In the genomic region with DNA sequence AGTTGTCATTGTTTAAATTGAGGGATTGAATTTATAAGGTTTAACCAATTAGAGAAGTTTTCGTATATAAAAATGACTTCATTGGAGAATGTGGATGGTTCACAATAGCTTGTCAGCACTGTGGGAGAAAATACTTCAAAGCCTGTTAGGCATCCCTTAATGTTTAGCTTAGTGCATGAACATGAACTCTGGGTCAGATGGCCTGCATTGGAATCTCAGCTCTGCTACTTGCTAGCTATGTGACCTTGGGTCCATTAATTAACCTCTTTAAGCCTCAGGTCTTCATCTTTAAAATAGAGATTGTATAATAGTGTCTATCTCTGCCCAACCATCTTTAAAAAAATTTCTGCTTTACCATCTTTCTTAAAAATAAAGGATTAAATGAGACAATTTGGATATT, we compare ENCODE assay signal across 2 cellular contexts.
A peak's percentile ranks its signal among the peaks of the same experiment; 100 is the strongest.
TF ChIP-seq lines count a peak whose summit lies in the region.

No MANE protein-coding gene starts in this region.

TF ChIP-seq in HepG2, 621 proteins besides CTCF, POLR2A, EP300 and RAD21:
- TF ChIP-seq ZNF552 (CRISPR knock-in tag; IDR thresholded peaks at IDR 0.05; ENCODE audit: borderline replicate concordance), result 0 out of 2 replicates have a peak, but pooled peaks have one; percentile 0
- TF ChIP-seq, protein P1, sequence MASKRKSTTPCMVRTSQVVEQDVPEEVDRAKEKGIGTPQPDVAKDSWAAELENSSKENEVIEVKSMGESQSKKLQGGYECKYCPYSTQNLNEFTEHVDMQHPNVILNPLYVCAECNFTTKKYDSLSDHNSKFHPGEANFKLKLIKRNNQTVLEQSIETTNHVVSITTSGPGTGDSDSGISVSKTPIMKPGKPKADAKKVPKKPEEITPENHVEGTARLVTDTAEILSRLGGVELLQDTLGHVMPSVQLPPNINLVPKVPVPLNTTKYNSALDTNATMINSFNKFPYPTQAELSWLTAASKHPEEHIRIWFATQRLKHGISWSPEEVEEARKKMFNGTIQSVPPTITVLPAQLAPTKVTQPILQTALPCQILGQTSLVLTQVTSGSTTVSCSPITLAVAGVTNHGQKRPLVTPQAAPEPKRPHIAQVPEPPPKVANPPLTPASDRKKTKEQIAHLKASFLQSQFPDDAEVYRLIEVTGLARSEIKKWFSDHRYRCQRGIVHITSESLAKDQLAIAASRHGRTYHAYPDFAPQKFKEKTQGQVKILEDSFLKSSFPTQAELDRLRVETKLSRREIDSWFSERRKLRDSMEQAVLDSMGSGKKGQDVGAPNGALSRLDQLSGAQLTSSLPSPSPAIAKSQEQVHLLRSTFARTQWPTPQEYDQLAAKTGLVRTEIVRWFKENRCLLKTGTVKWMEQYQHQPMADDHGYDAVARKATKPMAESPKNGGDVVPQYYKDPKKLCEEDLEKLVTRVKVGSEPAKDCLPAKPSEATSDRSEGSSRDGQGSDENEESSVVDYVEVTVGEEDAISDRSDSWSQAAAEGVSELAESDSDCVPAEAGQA (IDR thresholded peaks at IDR 0.05; ENCODE audit: low read depth), result no peak
- TF ChIP-seq, protein P1 (CRISPR knock-in tag; IDR thresholded peaks at IDR 0.05; ENCODE audit: borderline replicate concordance), result 0 out of 2 replicates have a peak, but pooled peaks have one; percentile 25
- TF ChIP-seq NR2F6 (IDR thresholded peaks at IDR 0.05), result peak; percentile 55
- peak; percentile 48; the same call in 1 of the 2 replicates for TF ChIP-seq NR2F6 (CRISPR knock-in tag; IDR thresholded peaks at IDR 0.05)
- peak; percentile 75 for TF ChIP-seq GFI1 (CRISPR knock-in tag; IDR thresholded peaks at IDR 0.05; ENCODE audit: borderline replicate concordance)
- TF ChIP-seq RARA (CRISPR knock-in tag; IDR thresholded peaks at IDR 0.05), result peak; percentile 51; the same call in 1 of the 2 replicates
- peak; percentile 19; the same call in 1 of the 2 replicates for TF ChIP-seq GATAD2A (CRISPR knock-in tag; IDR thresholded peaks at IDR 0.05)
- TF ChIP-seq ZNF790 (CRISPR knock-in tag; IDR thresholded peaks at IDR 0.05; ENCODE audit: borderline replicate concordance), result no peak
- TF ChIP-seq, protein P2, sequence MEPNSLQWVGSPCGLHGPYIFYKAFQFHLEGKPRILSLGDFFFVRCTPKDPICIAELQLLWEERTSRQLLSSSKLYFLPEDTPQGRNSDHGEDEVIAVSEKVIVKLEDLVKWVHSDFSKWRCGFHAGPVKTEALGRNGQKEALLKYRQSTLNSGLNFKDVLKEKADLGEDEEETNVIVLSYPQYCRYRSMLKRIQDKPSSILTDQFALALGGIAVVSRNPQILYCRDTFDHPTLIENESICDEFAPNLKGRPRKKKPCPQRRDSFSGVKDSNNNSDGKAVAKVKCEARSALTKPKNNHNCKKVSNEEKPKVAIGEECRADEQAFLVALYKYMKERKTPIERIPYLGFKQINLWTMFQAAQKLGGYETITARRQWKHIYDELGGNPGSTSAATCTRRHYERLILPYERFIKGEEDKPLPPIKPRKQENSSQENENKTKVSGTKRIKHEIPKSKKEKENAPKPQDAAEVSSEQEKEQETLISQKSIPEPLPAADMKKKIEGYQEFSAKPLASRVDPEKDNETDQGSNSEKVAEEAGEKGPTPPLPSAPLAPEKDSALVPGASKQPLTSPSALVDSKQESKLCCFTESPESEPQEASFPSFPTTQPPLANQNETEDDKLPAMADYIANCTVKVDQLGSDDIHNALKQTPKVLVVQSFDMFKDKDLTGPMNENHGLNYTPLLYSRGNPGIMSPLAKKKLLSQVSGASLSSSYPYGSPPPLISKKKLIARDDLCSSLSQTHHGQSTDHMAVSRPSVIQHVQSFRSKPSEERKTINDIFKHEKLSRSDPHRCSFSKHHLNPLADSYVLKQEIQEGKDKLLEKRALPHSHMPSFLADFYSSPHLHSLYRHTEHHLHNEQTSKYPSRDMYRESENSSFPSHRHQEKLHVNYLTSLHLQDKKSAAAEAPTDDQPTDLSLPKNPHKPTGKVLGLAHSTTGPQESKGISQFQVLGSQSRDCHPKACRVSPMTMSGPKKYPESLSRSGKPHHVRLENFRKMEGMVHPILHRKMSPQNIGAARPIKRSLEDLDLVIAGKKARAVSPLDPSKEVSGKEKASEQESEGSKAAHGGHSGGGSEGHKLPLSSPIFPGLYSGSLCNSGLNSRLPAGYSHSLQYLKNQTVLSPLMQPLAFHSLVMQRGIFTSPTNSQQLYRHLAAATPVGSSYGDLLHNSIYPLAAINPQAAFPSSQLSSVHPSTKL (CRISPR knock-in tag; IDR thresholded peaks at IDR 0.05), result peak; percentile 41; the same call in 1 of the 2 replicates
- TF ChIP-seq ZC3H4 (CRISPR knock-in tag; IDR thresholded peaks at IDR 0.05; ENCODE audit: borderline replicate concordance), result no peak
- no peak for TF ChIP-seq MED13 (CRISPR knock-in tag; IDR thresholded peaks at IDR 0.05)
- TF ChIP-seq TEAD3 (CRISPR knock-in tag; optimal IDR thresholded peaks at IDR 0.05; ENCODE audit: borderline replicate concordance), result peak; percentile 41
- peak; percentile 34; the same call in 1 of the 2 replicates for TF ChIP-seq HNF4A (CRISPR knock-in tag; IDR thresholded peaks at IDR 0.05)
- TF ChIP-seq SOX13 (IDR thresholded peaks at IDR 0.05), result no peak
- 0 out of 4 replicates have a peak, but pooled peaks of 1 of the 2 experiments have one; percentile 20 for TF ChIP-seq SOX13 (CRISPR knock-in tag; conservative IDR thresholded peaks at IDR 0.05 in 1 of 2, IDR thresholded peaks at IDR 0.05 in 1 of 2)
- no peak for TF ChIP-seq PAX8 (CRISPR knock-in tag; IDR thresholded peaks at IDR 0.05; ENCODE audit: borderline replicate concordance)
- peak in 1 of 2 experiments; percentile 57; a peak in 3 of 4 replicates for TF ChIP-seq NR2F1 (CRISPR knock-in tag; IDR thresholded peaks at IDR 0.05)
- peak; percentile 74; the same call in 1 of the 2 replicates for TF ChIP-seq MIXL1 (CRISPR knock-in tag; IDR thresholded peaks at IDR 0.05)
- peak; percentile 18; the same call in 1 of the 2 replicates for TF ChIP-seq TCF7L2 (IDR thresholded peaks at IDR 0.05; ENCODE audit: low read depth, low read length)
TF ChIP-seq in HepG2: peak in this region for 13.

TF ChIP-seq in liver, 16 proteins besides CTCF, POLR2A, EP300 and RAD21:
- no peak for TF ChIP-seq FOXA2 (IDR thresholded peaks at IDR 0.05)
- peak; percentile 41 for TF ChIP-seq NR2F2 (IDR thresholded peaks at IDR 0.05)
- no peak for TF ChIP-seq YY1 (IDR thresholded peaks at IDR 0.05)
